Comparison of ENCODE assay signal across 22 cellular contexts in genomic region chr6:147267658-147268057, GRCh38.
"Had no signal": no experiment of that assay in that cellular context is flagged by ENCODE, and none has a peak within 500 bp of the region (broad histone marks: within the 10 kb centered on the region; RNA-seq: fewer than 3 reads in every experiment).

No MANE protein-coding gene starts in this region.

- H3K27me3 Mint-ChIP-seq: activated CD8-positive, alpha-beta memory T cell treated with anti-CD3 and anti-CD28 coated beads, Interleukin-2, amount 10 ng/mL, durations not matched to agents 7 days and 5 days; activated naive CD8-positive, alpha-beta T cell treated with anti-CD3 and anti-CD28 coated beads, Interleukin-2, amount 10 ng/mL, durations not matched to agents 7 days and 5 days had no signal

- H3K9me3 Mint-ChIP-seq: activated naive CD8-positive, alpha-beta T cell treated with anti-CD3 and anti-CD28 coated beads, Interleukin-2, amount 10 ng/mL, durations not matched to agents 7 days and 5 days; nephron had no signal

- DNase-seq: activated CD8-positive, alpha-beta memory T cell treated with anti-CD3 and anti-CD28 coated beads, Interleukin-2, amount 10 ng/mL, durations not matched to agents 7 days and 5 days; activated effector memory CD4-positive, alpha-beta T cell treated with anti-CD3 and anti-CD28 coated beads, Interleukin-2, amount 50 U/mL, for 16 hours; activated naive CD8-positive, alpha-beta T cell treated with anti-CD3 and anti-CD28 coated beads, Interleukin-2, amount 10 ng/mL, durations not matched to agents 7 days and 5 days; activated T-cell treated with anti-CD3 and anti-CD28 coated beads for 4 hours; amygdala; colonic mucosa; head of caudate nucleus; hypothalamus; left ventricle myocardium superior; midbrain; pancreas; right lobe of liver; SHP77 treated with DMSO at 0.1 percent for 48 hours; SK-N-SH; small intestine; stimulated activated CD4-positive, alpha-beta T cell treated with anti-CD3 and anti-CD28 coated beads, Interleukin-15, amount 100 ng/mL, for 24 hours; stimulated activated CD4-positive, alpha-beta T cell treated with anti-CD3 and anti-CD28 coated beads, Interleukin-2, amount 100 ng/mL, for 48 hours; stimulated activated CD8-positive, alpha-beta memory T cell treated with anti-CD3 and anti-CD28 coated beads, Interleukin-4, amount 100 ng/mL, for 48 hours; stimulated activated naive CD4-positive, alpha-beta T cell; upper lobe of left lung had no signal

- ATAC-seq: activated CD8-positive, alpha-beta memory T cell treated with anti-CD3 and anti-CD28 coated beads, Interleukin-2, amount 10 ng/mL, durations not matched to agents 7 days and 5 days; gastroesophageal sphincter; left ventricle myocardium superior; pancreas; right lobe of liver had no signal

- H3K4me1 Mint-ChIP-seq: activated naive CD8-positive, alpha-beta T cell treated with anti-CD3 and anti-CD28 coated beads, Interleukin-2, amount 10 ng/mL, durations not matched to agents 7 days and 5 days; nephron had no signal

- H3K4me3 Mint-ChIP-seq: activated CD8-positive, alpha-beta memory T cell treated with anti-CD3 and anti-CD28 coated beads, Interleukin-2, amount 10 ng/mL, durations not matched to agents 7 days and 5 days; activated naive CD8-positive, alpha-beta T cell treated with anti-CD3 and anti-CD28 coated beads, Interleukin-2, amount 10 ng/mL, durations not matched to agents 7 days and 5 days; nephron had no signal

- H3K27ac Mint-ChIP-seq: activated CD8-positive, alpha-beta memory T cell treated with anti-CD3 and anti-CD28 coated beads, Interleukin-2, amount 10 ng/mL, durations not matched to agents 7 days and 5 days; activated naive CD8-positive, alpha-beta T cell treated with anti-CD3 and anti-CD28 coated beads, Interleukin-2, amount 10 ng/mL, durations not matched to agents 7 days and 5 days; nephron had no signal
